Comparison of ENCODE assay signal across 17 cellular contexts in the genomic region with DNA sequence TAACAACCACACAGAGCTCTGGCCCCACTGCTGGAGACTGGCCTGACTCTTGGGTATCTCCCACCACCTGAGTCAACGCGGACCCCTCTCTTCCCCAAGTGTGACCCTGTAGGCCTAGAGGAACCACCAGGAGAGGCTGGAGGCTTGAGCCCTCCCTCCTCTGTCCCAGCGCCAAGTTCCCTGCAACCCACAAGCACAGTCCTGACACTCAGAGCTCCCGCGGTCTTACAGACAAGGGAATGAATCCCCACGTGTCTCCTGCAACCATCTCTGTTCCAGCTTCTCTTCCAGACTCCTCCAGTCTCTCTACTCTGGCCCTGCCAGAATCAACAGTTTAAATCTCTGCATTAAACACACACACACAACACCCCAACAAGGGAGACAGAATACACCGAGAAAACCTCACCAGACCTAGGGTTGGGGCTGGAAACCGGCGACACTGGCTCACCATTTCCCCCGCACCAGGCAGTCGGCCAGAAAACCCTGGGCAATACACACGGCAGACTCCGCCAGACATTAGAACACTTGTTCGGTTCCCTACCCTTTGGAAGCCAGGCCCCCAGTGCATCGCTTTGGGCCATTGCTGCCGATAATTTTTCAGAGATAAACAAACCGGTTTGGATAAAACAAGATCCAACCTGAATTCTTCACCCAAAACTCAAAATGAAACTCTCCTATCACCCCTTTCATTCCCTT. TPM values are rescaled to one million over a fixed set of nuclear protein-coding genes. Genes with fewer than 3 reads are reported as not detected.
DNase-seq lines count a peak whose midpoint lies in the region; ATAC-seq and TF ChIP-seq lines count a peak whose summit lies in the region.
"Had no signal": no experiment of that assay in that cellular context is flagged by ENCODE, and none has a peak within 500 bp of the region (broad histone marks: within the 10 kb centered on the region; RNA-seq: fewer than 3 reads in every experiment).

No MANE protein-coding gene starts in this region.

- 48 to 54% methylated on average over 17 of the region's 17 CpGs for WGBS in esophagus, 2 donors

- H3K9me3 ChIP-seq in esophagus (ENCODE audit: control insufficient read depth in 2 of 2, insufficient read depth in 1 of 2, low read depth in 1 of 2, low read length in 1 of 2), result no peaks in the 10 kb centered on the region
- H3K9me3 ChIP-seq in lower lobe of right lung, result no peaks in the 10 kb centered on the region
- no peaks in the 10 kb centered on the region for H3K9me3 ChIP-seq in skeletal muscle tissue (ENCODE audit: control insufficient read depth in 3 of 3, low read length in 3 of 3)
- H3K9me3 ChIP-seq: BLaER1 treated with 17β-estradiol and CSF1 and Interleukin-3, amounts not matched to agents 10 nM and 100 nM; HAP-1 had no signal

- intact Hi-C loops in lower lobe of right lung (cut with DNase I), result no loop called here

- ATAC-seq in lower lobe of right lung, result no peak
- no peak for ATAC-seq in HG02759 (IDR thresholded peaks at IDR 0.05; ENCODE audit: unreplicated experiment)

- H3K36me3 ChIP-seq in esophagus (ENCODE audit: control insufficient read depth in 2 of 2, insufficient read depth in 2 of 2, low read length in 1 of 2) (no peaks in the 10 kb centered on the region), lower lobe of right lung (no peaks in the 10 kb centered on the region), skeletal muscle tissue (ENCODE audit: control insufficient read depth in 3 of 3, insufficient read depth in 3 of 3, low read length in 3 of 3) (no peaks in the 10 kb centered on the region)
- H3K36me3 ChIP-seq: BLaER1 treated with 17β-estradiol and CSF1 and Interleukin-3, amounts not matched to agents 10 nM and 100 nM; HAP-1 had no signal

- peak overlapping the region; percentile 64 to 78 for H3K27ac ChIP-seq in esophagus (ENCODE audit: low read depth in 2 of 2, low read length in 1 of 2)
- no peak overlapping the region for H3K27ac ChIP-seq in lower lobe of right lung
- H3K27ac ChIP-seq in skeletal muscle tissue (ENCODE audit: low read depth, low read length), result no peak overlapping the region
- H3K27ac ChIP-seq: BLaER1 treated with 17β-estradiol and CSF1 and Interleukin-3, amounts not matched to agents 10 nM and 100 nM; HL-60; PC-9 had no signal

- peaks cover 4 to 47% of the 10 kb centered on the region in 2 donors for H3K4me1 ChIP-seq in esophagus (ENCODE audit: control insufficient read depth in 2 of 2, insufficient read depth in 2 of 2, low read length in 1 of 2)
- peaks cover 12% of the 10 kb centered on the region for H3K4me1 ChIP-seq in lower lobe of right lung
- H3K4me1 ChIP-seq in skeletal muscle tissue (ENCODE audit: control insufficient read depth in 3 of 3, insufficient read depth in 3 of 3, low read length in 3 of 3), result peaks cover 47 to 77% (median 57%) of the 10 kb centered on the region in 3 donors
- H3K4me1 ChIP-seq: HAP-1 had no signal

- H3K9ac ChIP-seq in skeletal muscle tissue (ENCODE audit: low read depth in 1 of 3, low read length in 3 of 3), result peak overlapping the region in 2 of 3 donors; percentile 36 to 62
- H3K9ac ChIP-seq: BLaER1 treated with 17β-estradiol and CSF1 and Interleukin-3, amounts not matched to agents 10 nM and 100 nM had no signal

- TF ChIP-seq CTCF in lower lobe of right lung (IDR thresholded peaks at IDR 0.05), result no peak

- H3K27me3 ChIP-seq in esophagus (ENCODE audit: control insufficient read depth in 1 of 2, insufficient read depth in 2 of 2, low read length in 2 of 2) (no peaks in the 10 kb centered on the region), lower lobe of right lung (ENCODE audit: low read depth) (no peaks in the 10 kb centered on the region), skeletal muscle tissue (ENCODE audit: control insufficient read depth in 3 of 3, insufficient read depth in 3 of 3, low read length in 3 of 3) (no peaks in the 10 kb centered on the region)

- DNase-seq in NCI-H1105 treated with DMSO at 0.1 percent for 48 hours (lab: John Stamatoyannopoulos, UW) (peak; percentile 33), NCI-H1105 (lab: John Stamatoyannopoulos, UW) (no peak), lower lobe of right lung (peak; percentile 30), NCI-H1417 treated with DMSO at 0.1 percent for 48 hours (lab: John Stamatoyannopoulos, UW) (no peak), COR-L47 (lab: John Stamatoyannopoulos, UW) (no peak)
- DNase-seq: NCI-H1092, NCI-H187, NCI-H446 treated with DMSO at 0.1 percent for 48 hours, NCI-H748 treated with DMSO at 0.1 percent for 48 hours, PC-9 had no signal

- H3K4me3 ChIP-seq in esophagus (ENCODE audit: low read depth in 1 of 2, low read length in 2 of 2) (no peak overlapping the region), lower lobe of right lung (no peak overlapping the region), skeletal muscle tissue (ENCODE audit: low read length in 3 of 3) (no peak overlapping the region)
- H3K4me3 ChIP-seq: BLaER1 treated with 17β-estradiol and CSF1 and Interleukin-3, amounts not matched to agents 10 nM and 100 nM; HAP-1; K562; PC-9 had no signal

RNA-seq across cellular contexts. Expression of a gene that starts 21.7 kb away (rescaled TPM):
- polyA plus RNA-seq in esophagus, result 10 to 100 TPM; 10.8 to 18.1 TPM
- total RNA-seq in lower lobe of right lung (47.5 TPM), skeletal muscle tissue (26.1 TPM)

Comparison
In these comparisons a context has a peak if more than half of its experiments do, and no peak if none do; other contexts are left out.
1. DNase-seq: peak in NCI-H1105 treated with DMSO at 0.1 percent for 48 hours (single experiment) and lower lobe of right lung (single experiment); none in NCI-H1105 (single experiment), NCI-H1417 treated with DMSO at 0.1 percent for 48 hours (single experiment) and COR-L47 (single experiment).
2. H3K27ac ChIP-seq: peak in esophagus (2 of 2); none in lower lobe of right lung (single experiment) and skeletal muscle tissue (single experiment).